In the genomic region with DNA sequence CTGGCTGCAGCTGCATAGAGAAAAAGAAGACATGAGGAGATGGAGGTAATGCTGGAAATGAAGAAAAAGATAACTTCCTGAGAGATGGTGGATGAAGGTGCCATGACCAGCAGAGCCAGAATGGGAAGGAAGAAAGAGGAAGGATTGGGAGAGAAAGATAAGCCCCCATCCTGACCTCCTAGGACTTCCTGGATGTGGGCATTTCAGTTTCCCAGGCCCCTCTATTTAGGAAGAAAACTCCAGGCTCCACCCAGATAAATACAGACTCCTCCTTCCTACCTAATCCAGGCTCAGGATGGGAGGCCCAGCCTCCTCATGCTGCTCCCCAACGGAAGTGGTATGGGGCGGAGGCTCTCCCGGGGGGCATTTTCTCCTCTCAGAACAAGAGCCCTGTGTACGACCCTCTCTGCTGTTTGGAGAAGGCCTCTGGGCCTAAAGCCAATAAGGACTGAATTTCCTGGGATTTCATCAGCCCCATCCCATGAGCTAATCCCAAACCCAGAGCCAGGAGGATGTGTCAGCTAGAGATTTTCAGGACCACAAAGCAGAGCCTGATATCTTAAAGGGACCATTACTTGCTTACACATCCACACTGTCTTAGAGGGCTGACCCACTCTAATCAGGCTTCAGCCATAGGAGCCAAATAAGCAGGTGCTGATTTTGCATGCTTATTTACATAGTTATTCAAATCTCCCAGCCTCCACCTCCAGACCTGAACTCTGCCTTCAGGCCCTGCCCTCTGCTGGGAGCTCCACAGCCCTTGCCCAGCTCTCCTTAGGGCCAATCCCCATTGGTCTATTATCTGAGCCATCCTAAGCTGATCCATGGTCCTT, we compare ENCODE assay signal across 9 cellular contexts. TPM values are rescaled to one million over a fixed set of nuclear protein-coding genes. Genes with fewer than 3 reads are reported as not detected.
A peak's percentile ranks its signal among the peaks of the same experiment; 100 is the strongest.
DNase-seq lines count a peak whose midpoint lies in the region; ATAC-seq, FAIRE-seq and TF ChIP-seq lines count a peak whose summit lies in the region.
"Had no signal": no experiment of that assay in that cellular context is flagged by ENCODE, and none has a peak within 500 bp of the region (broad histone marks: within the 10 kb centered on the region; RNA-seq: fewer than 3 reads in every experiment).

No MANE protein-coding gene starts in this region.

- peak overlapping the region; percentile 13 for H3K27ac Mint-ChIP-seq in T-helper 2 cell treated with Interferon-gamma antibody and Interleukin-4, amounts not matched to agents 5 μg/mL and 100 μg/mL, for 36 hours
- peak overlapping the region; percentile 99 for H3K27ac Mint-ChIP-seq in astrocyte (ENCODE audit: unreplicated experiment)

- H3K4me1 ChIP-seq in astrocyte (ENCODE audit: insufficient read depth, low read length): peaks cover 56% of the 10 kb centered on the region
- H3K4me1 ChIP-seq in keratinocyte (ENCODE audit: control insufficient read depth, extremely low read depth, insufficient read depth, low read length): peaks cover 58% of the 10 kb centered on the region
- H3K4me1 ChIP-seq in thymus (ENCODE audit: control insufficient read depth, insufficient read depth, low read length): peaks cover 29% of the 10 kb centered on the region

- H3K4me3 ChIP-seq in astrocyte (ENCODE audit: insufficient read depth, low read depth, low read length): peak overlapping the region; percentile 43
- H3K4me3 ChIP-seq in keratinocyte (ENCODE audit: control insufficient read depth in 2 of 3, extremely low read depth in 1 of 3, insufficient read depth in 2 of 3, low read depth in 1 of 3, low read length in 3 of 3): peak overlapping the region in 1 of 3 experiments; percentile 62
- H3K4me3 ChIP-seq in thymus (ENCODE audit: low read length): no peak overlapping the region

- dilution Hi-C loops in keratinocyte (cut with MboI; ENCODE audit: extremely low pct_ligation_motif_present, low sequenced_read_pairs): no loop called here

- H3K36me3 ChIP-seq in astrocyte (ENCODE audit: insufficient read depth, low read length): no peaks in the 10 kb centered on the region
- H3K36me3 ChIP-seq in keratinocyte (ENCODE audit: control insufficient read depth in 2 of 2, extremely low read depth in 1 of 2, insufficient read depth in 2 of 2, low read length in 2 of 2): no peaks in the 10 kb centered on the region
- H3K36me3 ChIP-seq in thymus (ENCODE audit: control insufficient read depth, insufficient read depth): no peaks in the 10 kb centered on the region

- H3K79me2 ChIP-seq in astrocyte (ENCODE audit: insufficient read depth, low read length) (peaks cover 39% of the 10 kb centered on the region), keratinocyte (ENCODE audit: control insufficient read depth, insufficient read depth, low read length) (peaks cover 10% of the 10 kb centered on the region)

- WGBS in thymus: 49% methylated on average over 4 of the region's 4 CpGs

- H2AFZ ChIP-seq in astrocyte (ENCODE audit: low read depth, low read length) (no peak overlapping the region), keratinocyte (ENCODE audit: control insufficient read depth, low read length) (no peak overlapping the region)

- no peaks in the 10 kb centered on the region for H3K27me3 ChIP-seq in astrocyte (ENCODE audit: insufficient read depth, low read length)
- no peaks in the 10 kb centered on the region for H3K27me3 ChIP-seq in keratinocyte (ENCODE audit: control insufficient read depth, extremely low read depth, insufficient read depth, low read length)
- H3K27me3 ChIP-seq in thymus (ENCODE audit: control insufficient read depth, insufficient read depth): no peaks in the 10 kb centered on the region

- H3K27me3 Mint-ChIP-seq in T-helper 2 cell treated with Interferon-gamma antibody and Interleukin-4, amounts not matched to agents 5 μg/mL and 100 μg/mL, for 36 hours (ENCODE audit: low read depth): no peaks in the 10 kb centered on the region
- no peaks in the 10 kb centered on the region for H3K27me3 Mint-ChIP-seq in astrocyte (ENCODE audit: low read depth, unreplicated experiment)

- no peaks in the 10 kb centered on the region for H3K9me3 ChIP-seq in astrocyte (ENCODE audit: insufficient read depth, low read depth, low read length)
- no peaks in the 10 kb centered on the region for H3K9me3 ChIP-seq in keratinocyte (ENCODE audit: control insufficient read depth, low read depth, low read length)
- H3K9me3 ChIP-seq in thymus (ENCODE audit: control insufficient read depth): no peaks in the 10 kb centered on the region

- ATAC-seq in GM19328 (IDR thresholded peaks at IDR 0.05; ENCODE audit: unreplicated experiment): no peak
- no peak for ATAC-seq in HG02759 (IDR thresholded peaks at IDR 0.05; ENCODE audit: unreplicated experiment)

- H4K20me1 ChIP-seq in astrocyte (ENCODE audit: insufficient read depth, low read length): no peaks in the 10 kb centered on the region
- H4K20me1 ChIP-seq in keratinocyte (ENCODE audit: control insufficient read depth, extremely low read depth, insufficient read depth, low read length): no peaks in the 10 kb centered on the region

- no peak overlapping the region for H3K4me3 Mint-ChIP-seq in T-helper 2 cell treated with Interferon-gamma antibody and Interleukin-4, amounts not matched to agents 5 μg/mL and 100 μg/mL, for 36 hours
- H3K4me3 Mint-ChIP-seq in astrocyte (ENCODE audit: unreplicated experiment): peak overlapping the region; percentile 95

- peak overlapping the region; percentile 92 for H3K27ac ChIP-seq in astrocyte (ENCODE audit: low read depth, low read length)
- H3K27ac ChIP-seq in keratinocyte (ENCODE audit: control insufficient read depth, insufficient read depth, low read length): peak overlapping the region; percentile 93
- peak overlapping the region; percentile 46 for H3K27ac ChIP-seq in thymus (ENCODE audit: low read depth)

- H3K9me1 ChIP-seq in keratinocyte (ENCODE audit: control insufficient read depth, extremely low read depth, insufficient read depth, low read length): peaks cover 2% of the 10 kb centered on the region

- no peaks in the 10 kb centered on the region for H3K9me3 Mint-ChIP-seq in T-helper 2 cell treated with Interferon-gamma antibody and Interleukin-4, amounts not matched to agents 5 μg/mL and 100 μg/mL, for 36 hours
- no peaks in the 10 kb centered on the region for H3K9me3 Mint-ChIP-seq in astrocyte (ENCODE audit: unreplicated experiment)

- H3K36me3 Mint-ChIP-seq in T-helper 2 cell treated with Interferon-gamma antibody and Interleukin-4, amounts not matched to agents 5 μg/mL and 100 μg/mL, for 36 hours (ENCODE audit: low read depth): peaks cover 6% of the 10 kb centered on the region
- H3K36me3 Mint-ChIP-seq in astrocyte (ENCODE audit: low read depth, unreplicated experiment): peaks cover 5% of the 10 kb centered on the region

- H3K9ac ChIP-seq in astrocyte (ENCODE audit: low read length) (peak overlapping the region; percentile 80), keratinocyte (ENCODE audit: control insufficient read depth, extremely low read depth, insufficient read depth, low read length) (peak overlapping the region; percentile 73)

- FAIRE-seq in astrocyte (lab: Jason Lieb, UNC) (no peak), keratinocyte (lab: Jason Lieb, UNC) (peak; percentile 43)

- peak overlapping the region; percentile 96 for H3K4me2 ChIP-seq in astrocyte (ENCODE audit: low read length)
- peak overlapping the region; percentile 97 for H3K4me2 ChIP-seq in keratinocyte (ENCODE audit: control insufficient read depth, extremely low read depth, insufficient read depth, low read depth, low read length)

- DNase-seq in T-helper 2 cell treated with Interferon-gamma antibody and Interleukin-4, amounts not matched to agents 5 μg/mL and 100 μg/mL, for 36 hours (ENCODE audit: low spot score): no peak
- DNase-seq in T-helper 2 cell (no peak), NCI-H2107 (lab: John Stamatoyannopoulos, UW) (peak; percentile 85), astrocyte (ENCODE audit: low read depth) (peak; percentile 94), keratinocyte (ENCODE audit: low read depth, low spot score) (peak; percentile 61)

- peaks cover 37% of the 10 kb centered on the region for H3K4me1 Mint-ChIP-seq in T-helper 2 cell treated with Interferon-gamma antibody and Interleukin-4, amounts not matched to agents 5 μg/mL and 100 μg/mL, for 36 hours (ENCODE audit: low read depth)
- peaks cover 40% of the 10 kb centered on the region for H3K4me1 Mint-ChIP-seq in astrocyte (ENCODE audit: low read depth, unreplicated experiment)

- no peak for TF ChIP-seq CTCF in astrocyte (IDR thresholded peaks at IDR 0.05; ENCODE audit: insufficient read depth, low read depth, low read length)
- TF ChIP-seq CTCF in keratinocyte (optimal IDR thresholded peaks at IDR 0.05 in 1 of 3, IDR thresholded peaks at IDR 0.05 in 1 of 3, conservative IDR thresholded peaks at IDR 0.05 in 1 of 3; ENCODE audit: extremely low read depth in 1 of 3, insufficient read depth in 2 of 3, low read length in 3 of 3): peak in 2 of 3 experiments; percentile 10 to 26

RNA-seq across cellular contexts. Expression of a gene that starts 5.1 kb away (rescaled TPM):
- 98.3 and 99.3 TPM in 2 replicates for total RNA-seq in astrocyte
- polyA plus RNA-seq in keratinocyte (27.8 to 39.2 TPM (median 38.7 TPM) in 3 replicates), thymus (58.5 TPM)
- 46.0 TPM for polyA plus RNA-seq in keratinocyte (2011; ENCODE audit: low read depth)
- 26.3 and 43.5 TPM in 2 replicates for polyA plus RNA-seq in keratinocyte (2011; cell fraction: cytosol; rRNA removed)
- polyA plus RNA-seq in keratinocyte (2011; cell fraction: nucleus; rRNA removed): 109 and 131 TPM in 2 replicates
- polyA plus RNA-seq in keratinocyte (2012; ENCODE audit: low replicate concordance): 24.2 and 34.9 TPM in 2 replicates
- polyA minus RNA-seq in keratinocyte: 32.7 to 61.5 TPM (median 50.0 TPM) in 3 replicates
- 18.2 TPM for polyA minus RNA-seq in keratinocyte (2011; cell fraction: cytosol; rRNA and poly(A)+ RNA removed)
- 27.5 and 29.3 TPM in 2 replicates for polyA minus RNA-seq in keratinocyte (2011; cell fraction: nucleus; rRNA and poly(A)+ RNA removed)

RNA-seq across cellular contexts. Expression of a gene that starts 37.3 kb away (rescaled TPM):
- 236 and 244 TPM in 2 replicates for total RNA-seq in astrocyte
- polyA plus RNA-seq in keratinocyte: 295 to 363 TPM (median 302 TPM) in 3 replicates
- 145 TPM for polyA plus RNA-seq in keratinocyte (2011; ENCODE audit: low read depth)
- 261 and 273 TPM in 2 replicates for polyA plus RNA-seq in keratinocyte (2011; cell fraction: cytosol; rRNA removed)
- polyA plus RNA-seq in keratinocyte (2011; cell fraction: nucleus; rRNA removed): 277 and 326 TPM in 2 replicates
- 124 and 166 TPM in 2 replicates for polyA plus RNA-seq in keratinocyte (2012; ENCODE audit: low replicate concordance)
- polyA minus RNA-seq in keratinocyte: 159 to 275 TPM (median 179 TPM) in 3 replicates
- polyA minus RNA-seq in keratinocyte (2011; cell fraction: cytosol; rRNA and poly(A)+ RNA removed): 98.0 TPM
- polyA minus RNA-seq in keratinocyte (2011; cell fraction: nucleus; rRNA and poly(A)+ RNA removed): 56.3 and 75.2 TPM in 2 replicates
- 251 TPM for polyA plus RNA-seq in thymus

RNA-seq across cellular contexts. Expression of a gene that starts 42.0 kb away (rescaled TPM):
- total RNA-seq in astrocyte: not detected in 2 replicates
- polyA plus RNA-seq in keratinocyte: not detected in 3 replicates
- not detected for polyA plus RNA-seq in keratinocyte (2011; ENCODE audit: low read depth)
- polyA plus RNA-seq in keratinocyte (2011; cell fraction: cytosol; rRNA removed): not detected in 2 replicates
- polyA plus RNA-seq in keratinocyte (2011; cell fraction: nucleus; rRNA removed): not detected in 2 replicates
- polyA plus RNA-seq in keratinocyte (2012; ENCODE audit: low replicate concordance): 0.13 TPM in 1 of 2 replicates, not detected in the other
- not detected in 3 replicates for polyA minus RNA-seq in keratinocyte
- polyA minus RNA-seq in keratinocyte (2011; cell fraction: cytosol; rRNA and poly(A)+ RNA removed): not detected
- polyA minus RNA-seq in keratinocyte (2011; cell fraction: nucleus; rRNA and poly(A)+ RNA removed): not detected in 2 replicates
- 0.18 TPM for polyA plus RNA-seq in thymus
- total RNA-seq: glomerular endothelial cell had no signal

RNA-seq across cellular contexts. Expression of a gene that starts 49.2 kb away (rescaled TPM):
- 44.6 and 48.2 TPM in 2 replicates for total RNA-seq in astrocyte
- polyA plus RNA-seq in keratinocyte (31.6 to 61.0 TPM (median 51.3 TPM) in 3 replicates), thymus (45.8 TPM)
- 12.1 TPM for polyA plus RNA-seq in keratinocyte (2011; ENCODE audit: low read depth)
- polyA plus RNA-seq in keratinocyte (2011; cell fraction: cytosol; rRNA removed): 14.9 and 23.2 TPM in 2 replicates
- 164 and 203 TPM in 2 replicates for polyA plus RNA-seq in keratinocyte (2011; cell fraction: nucleus; rRNA removed)
- polyA plus RNA-seq in keratinocyte (2012; ENCODE audit: low replicate concordance): 13.7 and 43.9 TPM in 2 replicates
- polyA minus RNA-seq in keratinocyte: 23.6 to 71.5 TPM (median 61.3 TPM) in 3 replicates
- polyA minus RNA-seq in keratinocyte (2011; cell fraction: cytosol; rRNA and poly(A)+ RNA removed): 16.3 TPM
- 45.5 and 75.0 TPM in 2 replicates for polyA minus RNA-seq in keratinocyte (2011; cell fraction: nucleus; rRNA and poly(A)+ RNA removed)

Comparison
In these comparisons a context has a peak if more than half of its experiments do, and no peak if none do; other contexts are left out.
1. DNase-seq: peak in NCI-H2107 (single experiment), astrocyte (single experiment) and keratinocyte (single experiment); none in T-helper 2 cell treated with Interferon-gamma antibody and Interleukin-4, amounts not matched to agents 5 μg/mL and 100 μg/mL, for 36 hours (single experiment) and T-helper 2 cell (0 of 5).
2. Peak in every context shown above with its lines, with median percentiles within 50 percentile points of each other: H3K27ac ChIP-seq.